In genomic region chr9:34252670-34253459, GRCh38 we compare ENCODE assay signal across 1 cellular context.
TF ChIP-seq lines count a peak whose summit lies in the region.

No MANE protein-coding gene starts in this region.

TF ChIP-seq in GM12878, 131 proteins besides CTCF, POLR2A, EP300 and RAD21 (continued from another document):
- TF ChIP-seq CHD2 (IDR thresholded peaks at IDR 0.05; ENCODE audit: borderline replicate concordance, low read depth, low read length) (no peak), FOXM1 (IDR thresholded peaks at IDR 0.05; ENCODE audit: low read depth, low read length) (0 out of 2 replicates have a peak, but pooled peaks have one; percentile 29), SRF (IDR thresholded peaks at IDR 0.05; ENCODE audit: low read depth in 2 of 2, low read length in 2 of 2) (0 out of 4 replicates have a peak, but pooled peaks of 1 of the 2 experiments have one; percentile 20)
